ENCODE assay signal across 26 cellular contexts in genomic region chr9:131173995-131174394, GRCh38.
"Had no signal": no experiment of that assay in that cellular context is flagged by ENCODE, and none has a peak within 500 bp of the region (broad histone marks: within the 10 kb centered on the region; RNA-seq: fewer than 3 reads in every experiment).

No MANE protein-coding gene starts in this region.

- H3K9me3 Mint-ChIP-seq: immature natural killer cell, naive B cell had no signal

- H3K4me1 ChIP-seq: foreskin keratinocyte, gastroesophageal sphincter had no signal

- H3K4me1 Mint-ChIP-seq: mesothelial cell of epicardium had no signal

- DNase-seq: dermis blood vessel endothelial cell; dorsolateral prefrontal cortex; effector CD4-positive, alpha-beta T cell; effector memory CD4-positive, alpha-beta T cell; foreskin keratinocyte; heart left ventricle; hypothalamus; immature natural killer cell; islet precursor cell; kidney; kidney glomerular epithelial cell; left colon; left ventricle myocardium inferior; lower lobe of right lung; mesenchymal stem cell; mucosa of descending colon; naive B cell had no signal

- H3K27me3 ChIP-seq: dorsolateral prefrontal cortex, esophagus muscularis mucosa, foreskin keratinocyte, gastroesophageal sphincter, heart left ventricle, hepatocyte had no signal

- H2AFZ ChIP-seq: hepatocyte had no signal

- H3K4me2 ChIP-seq: hepatocyte had no signal

- H3K4me3 Mint-ChIP-seq: immature natural killer cell, mesothelial cell of epicardium, naive B cell had no signal

- H3K27me3 Mint-ChIP-seq: naive B cell had no signal

- H3K27ac Mint-ChIP-seq: immature natural killer cell, mesothelial cell of epicardium, naive B cell had no signal

- H3K9me3 ChIP-seq: esophagus muscularis mucosa, gastroesophageal sphincter, heart left ventricle, left ventricle myocardium inferior, lower lobe of right lung, mucosa of descending colon had no signal

- H3K27ac ChIP-seq: coronary artery, dorsolateral prefrontal cortex, esophagus muscularis mucosa, foreskin keratinocyte, gastroesophageal sphincter, heart left ventricle, hepatocyte, left ventricle myocardium inferior, lower lobe of right lung had no signal

- FAIRE-seq: colon, endothelial cell of umbilical vein, frontal cortex, kidney had no signal

- ATAC-seq: foreskin keratinocyte, gastroesophageal sphincter, heart left ventricle, left colon, left lobe of liver, lower lobe of right lung, mucosa of descending colon had no signal

- H3K4me3 ChIP-seq: coronary artery, dorsolateral prefrontal cortex, esophagus muscularis mucosa, gastroesophageal sphincter, heart left ventricle, hepatocyte, left ventricle myocardium inferior, lower lobe of right lung, mucosa of descending colon had no signal
